ENCODE assay signal across 17 cellular contexts in genomic region chr19:21484631-21485030, GRCh38. TPM values are rescaled to one million over a fixed set of nuclear protein-coding genes. Genes with fewer than 3 reads are reported as not detected.
DNase-seq lines count a peak whose midpoint lies in the region; ATAC-seq and TF ChIP-seq lines count a peak whose summit lies in the region.
"Had no signal": no experiment of that assay in that cellular context is flagged by ENCODE, and none has a peak within 500 bp of the region (broad histone marks: within the 10 kb centered on the region; RNA-seq: fewer than 3 reads in every experiment).

No MANE protein-coding gene starts in this region.

- peaks cover 0 to 14% of the 10 kb centered on the region in 2 donors for H3K9me3 Mint-ChIP-seq in activated naive CD4-positive, alpha-beta T cell treated with anti-CD3 and anti-CD28 coated beads, Interleukin-2, amount 50 U/mL, for 72 hours
- H3K9me3 Mint-ChIP-seq in progenitor cell of endocrine pancreas (ENCODE audit: low read depth), result peaks cover 21% of the 10 kb centered on the region
- H3K9me3 Mint-ChIP-seq: CD8-positive, alpha-beta T cell had no signal

- H3K27ac ChIP-seq in thyroid gland, result no peak overlapping the region
- H3K27ac ChIP-seq: BLaER1, C4-2B, GM23248 had no signal

- no peak overlapping the region for H3K4me3 Mint-ChIP-seq in progenitor cell of endocrine pancreas (ENCODE audit: low read depth)
- H3K4me3 Mint-ChIP-seq: B cell; CD4-positive, CD25-positive, alpha-beta regulatory T cell; CD8-positive, alpha-beta T cell had no signal

- no peaks in the 10 kb centered on the region for H3K9me3 ChIP-seq in thyroid gland
- H3K9me3 ChIP-seq: Caco-2 had no signal

- H3K4me1 ChIP-seq in thyroid gland, result peaks cover 0 to 3% of the 10 kb centered on the region in 2 donors
- H3K4me1 ChIP-seq: BLaER1, Caco-2 had no signal

- WGBS in thyroid gland, 2 donors, result 47 to 50% methylated on average over 5 of the region's 5 CpGs

- no peak for DNase-seq in activated naive CD4-positive, alpha-beta T cell treated with anti-CD3 and anti-CD28 coated beads, Interleukin-2, amount 50 U/mL, for 72 hours (ENCODE audit: low spot score in 2 of 2)
- DNase-seq in activated naive CD4-positive, alpha-beta T cell (lab: John Stamatoyannopoulos, UW), result no peak
- DNase-seq in progenitor cell of endocrine pancreas (ENCODE audit: low spot score, unreplicated experiment) (no peak), thyroid gland (peak; percentile 52 to 63)
- DNase-seq: DMS153, EL, HCEC 1CT had no signal

- H3K4me3 ChIP-seq in thyroid gland (replicated peaks in 1 of 3), result no peak overlapping the region
- H3K4me3 ChIP-seq: BLaER1, GM12878, GM23248 had no signal

- no peaks in the 10 kb centered on the region for H3K27me3 ChIP-seq in thyroid gland
- H3K27me3 ChIP-seq: BLaER1 had no signal

- H3K27ac Mint-ChIP-seq in activated naive CD4-positive, alpha-beta T cell treated with anti-CD3 and anti-CD28 coated beads, Interleukin-2, amount 50 U/mL, for 72 hours, result peak overlapping the region; percentile 30 to 50
- H3K27ac Mint-ChIP-seq in progenitor cell of endocrine pancreas, result peak overlapping the region; percentile 74
- H3K27ac Mint-ChIP-seq: B cell; CD4-positive, CD25-positive, alpha-beta regulatory T cell; CD8-positive, alpha-beta T cell had no signal

- H3K36me3 ChIP-seq in thyroid gland, result no peaks in the 10 kb centered on the region

- H3K4me1 Mint-ChIP-seq in progenitor cell of endocrine pancreas (ENCODE audit: low read depth), result peaks cover 14% of the 10 kb centered on the region
- H3K4me1 Mint-ChIP-seq: B cell had no signal

- TF ChIP-seq CTCF in progenitor cell of endocrine pancreas (IDR thresholded peaks at IDR 0.05; ENCODE audit: unreplicated experiment), result no peak
- no peak for TF ChIP-seq CTCF in thyroid gland (IDR thresholded peaks at IDR 0.05)

- intact Hi-C loops in thyroid gland (cut with DNase I), result loop anchor here (10.0 kb wide), 1 partner anchor 280 kb away; no protein-coding TSS in a partner anchor

- TF ChIP-seq POLR2A in thyroid gland (IDR thresholded peaks at IDR 0.05), result no peak

- H3K27me3 Mint-ChIP-seq in progenitor cell of endocrine pancreas, result no peaks in the 10 kb centered on the region
- H3K27me3 Mint-ChIP-seq: B cell; CD4-positive, CD25-positive, alpha-beta regulatory T cell had no signal

- ATAC-seq in activated naive CD4-positive, alpha-beta T cell treated with anti-CD3 and anti-CD28 coated beads, Interleukin-2, amount 50 U/mL, for 72 hours, result no peak
- no peak for ATAC-seq in HG02623 (IDR thresholded peaks at IDR 0.05; ENCODE audit: unreplicated experiment)
- no peak for ATAC-seq in HG02973 (IDR thresholded peaks at IDR 0.05; ENCODE audit: unreplicated experiment)
- ATAC-seq: GM12878 had no signal

- H3K36me3 Mint-ChIP-seq in activated naive CD4-positive, alpha-beta T cell treated with anti-CD3 and anti-CD28 coated beads, Interleukin-2, amount 50 U/mL, for 72 hours, result peaks cover 0 to 18% of the 10 kb centered on the region in 2 donors
- H3K36me3 Mint-ChIP-seq in progenitor cell of endocrine pancreas (ENCODE audit: insufficient read depth), result peaks cover 37% of the 10 kb centered on the region
- H3K36me3 Mint-ChIP-seq: CD4-positive, CD25-positive, alpha-beta regulatory T cell; CD8-positive, alpha-beta T cell had no signal

RNA-seq across cellular contexts. Expression of gene ZNF429, which starts 20.8 kb away (rescaled TPM):
- total RNA-seq in activated naive CD4-positive, alpha-beta T cell treated with anti-CD3 and anti-CD28 coated beads, Interleukin-2, amount 50 U/mL, for 72 hours, result 10 to 100 TPM in 1 of 2 donors, 1 to 10 TPM in 1; 9.1 to 10.3 TPM
- 29.7 and 31.7 TPM in 2 replicates for total RNA-seq in progenitor cell of endocrine pancreas
- total RNA-seq in thyroid gland, result 10 to 100 TPM; 21.4 to 41.5 (median 36.6) TPM

Comparison
In these comparisons a context has a peak if more than half of its experiments do, and no peak if none do; other contexts are left out.
1. DNase-seq: peak in thyroid gland (2 of 2); none in activated naive CD4-positive, alpha-beta T cell treated with anti-CD3 and anti-CD28 coated beads, Interleukin-2, amount 50 U/mL, for 72 hours (0 of 2), activated naive CD4-positive, alpha-beta T cell (0 of 4) and progenitor cell of endocrine pancreas (single experiment).